ENCODE assay signal across 2 cellular contexts in the genomic region with DNA sequence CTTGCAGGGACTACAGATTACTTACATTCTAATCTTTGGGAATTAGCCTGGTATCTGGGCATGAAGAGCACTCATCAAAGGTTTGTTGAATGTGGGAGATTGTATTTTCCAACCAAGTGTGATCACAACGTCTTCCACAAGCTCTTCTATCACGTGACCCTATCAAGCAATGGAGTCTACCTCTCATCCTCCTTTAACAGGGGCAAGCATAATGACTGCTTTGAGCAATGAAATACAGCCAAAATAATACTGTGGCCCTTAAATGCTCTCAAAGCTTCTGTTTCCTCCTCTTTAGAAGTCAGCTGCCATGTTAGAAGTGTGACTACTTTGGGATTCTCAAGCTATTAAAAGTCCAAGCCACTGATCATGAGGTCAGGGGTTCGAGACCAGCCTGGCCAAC.
TF ChIP-seq lines count a peak whose summit lies in the region.
"Not testable (repeated sequence)": the region's sequence is repeated elsewhere in the genome, so short reads cannot be mapped to it uniquely, and the experiment has no call there.

No MANE protein-coding gene starts in this region.

TF ChIP-seq in K562, 482 proteins besides CTCF, POLR2A, EP300 and RAD21:
- TF ChIP-seq, protein P1, sequence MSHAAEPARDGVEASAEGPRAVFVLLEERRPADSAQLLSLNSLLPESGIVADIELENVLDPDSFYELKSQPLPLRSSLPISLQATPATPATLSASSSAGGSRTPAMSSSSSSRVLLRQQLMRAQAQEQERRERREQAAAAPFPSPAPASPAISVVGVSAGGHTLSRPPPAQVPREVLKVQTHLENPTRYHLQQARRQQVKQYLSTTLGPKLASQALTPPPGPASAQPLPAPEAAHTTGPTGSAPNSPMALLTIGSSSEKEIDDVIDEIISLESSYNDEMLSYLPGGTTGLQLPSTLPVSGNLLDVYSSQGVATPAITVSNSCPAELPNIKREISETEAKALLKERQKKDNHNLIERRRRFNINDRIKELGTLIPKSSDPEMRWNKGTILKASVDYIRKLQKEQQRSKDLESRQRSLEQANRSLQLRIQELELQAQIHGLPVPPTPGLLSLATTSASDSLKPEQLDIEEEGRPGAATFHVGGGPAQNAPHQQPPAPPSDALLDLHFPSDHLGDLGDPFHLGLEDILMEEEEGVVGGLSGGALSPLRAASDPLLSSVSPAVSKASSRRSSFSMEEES (CRISPR knock-in tag; IDR thresholded peaks at IDR 0.05): peak; percentile 89

TF ChIP-seq in HepG2, 621 proteins besides CTCF, POLR2A, EP300 and RAD21:
- peak; percentile 87 for TF ChIP-seq RAD51 (IDR thresholded peaks at IDR 0.05; ENCODE audit: borderline replicate concordance)
- TF ChIP-seq, protein P2, sequence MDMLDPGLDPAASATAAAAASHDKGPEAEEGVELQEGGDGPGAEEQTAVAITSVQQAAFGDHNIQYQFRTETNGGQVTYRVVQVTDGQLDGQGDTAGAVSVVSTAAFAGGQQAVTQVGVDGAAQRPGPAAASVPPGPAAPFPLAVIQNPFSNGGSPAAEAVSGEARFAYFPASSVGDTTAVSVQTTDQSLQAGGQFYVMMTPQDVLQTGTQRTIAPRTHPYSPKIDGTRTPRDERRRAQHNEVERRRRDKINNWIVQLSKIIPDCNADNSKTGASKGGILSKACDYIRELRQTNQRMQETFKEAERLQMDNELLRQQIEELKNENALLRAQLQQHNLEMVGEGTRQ (IDR thresholded peaks at IDR 0.05; ENCODE audit: low read depth, low read length): peak; percentile 61; the same call in 1 of the 2 replicates
- TF ChIP-seq, protein P2 (CRISPR knock-in tag; IDR thresholded peaks at IDR 0.05; ENCODE audit: borderline replicate concordance): not testable (repeated sequence)
